Comparison of ENCODE assay signal across 1 cellular context in genomic region chr12:52924764-52925716, GRCh38.
TF ChIP-seq lines count a peak whose summit lies in the region.

No MANE protein-coding gene starts in this region.

TF ChIP-seq in K562, 482 proteins besides CTCF, POLR2A, EP300 and RAD21 (continued from another document and continues in another):
- TF ChIP-seq STAT6 (CRISPR knock-in tag; IDR thresholded peaks at IDR 0.05) (no peak), RBM25 (IDR thresholded peaks at IDR 0.05; ENCODE audit: low read depth, low read length, severe bottlenecking) (peak; percentile 44), ZNF24 (IDR thresholded peaks at IDR 0.05) (no peak), NFATC3 (IDR thresholded peaks at IDR 0.05) (no peak), ZNF398 (CRISPR knock-in tag; IDR thresholded peaks at IDR 0.05) (no peak), RBM34 (IDR thresholded peaks at IDR 0.05; ENCODE audit: borderline replicate concordance, insufficient read depth, low read length) (no peak), PRDM10 (IDR thresholded peaks at IDR 0.05; ENCODE audit: partially characterized antibody) (peak; percentile 28), ZBTB34 (CRISPR knock-in tag; IDR thresholded peaks at IDR 0.05) (no peak), ZNF717 (CRISPR knock-in tag; IDR thresholded peaks at IDR 0.05) (no peak), ZNF583 (CRISPR knock-in tag; IDR thresholded peaks at IDR 0.05) (no peak), ZBTB2 (IDR thresholded peaks at IDR 0.05) (no peak; the same call in 1 of the 2 replicates), CREB3 (tag; conservative IDR thresholded peaks at IDR 0.05; ENCODE audit: low read depth) (no peak), GATAD2A (IDR thresholded peaks at IDR 0.05) (peak; percentile 18; the same call in 1 of the 2 replicates), MCM2 (IDR thresholded peaks at IDR 0.05; ENCODE audit: low read depth) (no peak), ZNF133 (CRISPR knock-in tag; IDR thresholded peaks at IDR 0.05) (no peak), SMAD3 (CRISPR knock-in tag; conservative IDR thresholded peaks at IDR 0.05) (no peak), CHD2 (IDR thresholded peaks at IDR 0.05; ENCODE audit: low read depth, low read length) (no peak), CBX3 (IDR thresholded peaks at IDR 0.05; ENCODE audit: borderline replicate concordance in 1 of 2, low read length in 2 of 2) (no peak; a peak in 1 of 3 replicates), NFRKB (IDR thresholded peaks at IDR 0.05; ENCODE audit: low read depth) (no peak), PURB (CRISPR knock-in tag; IDR thresholded peaks at IDR 0.05; ENCODE audit: low read depth) (no peak)
- TF ChIP-seq, protein P1, sequence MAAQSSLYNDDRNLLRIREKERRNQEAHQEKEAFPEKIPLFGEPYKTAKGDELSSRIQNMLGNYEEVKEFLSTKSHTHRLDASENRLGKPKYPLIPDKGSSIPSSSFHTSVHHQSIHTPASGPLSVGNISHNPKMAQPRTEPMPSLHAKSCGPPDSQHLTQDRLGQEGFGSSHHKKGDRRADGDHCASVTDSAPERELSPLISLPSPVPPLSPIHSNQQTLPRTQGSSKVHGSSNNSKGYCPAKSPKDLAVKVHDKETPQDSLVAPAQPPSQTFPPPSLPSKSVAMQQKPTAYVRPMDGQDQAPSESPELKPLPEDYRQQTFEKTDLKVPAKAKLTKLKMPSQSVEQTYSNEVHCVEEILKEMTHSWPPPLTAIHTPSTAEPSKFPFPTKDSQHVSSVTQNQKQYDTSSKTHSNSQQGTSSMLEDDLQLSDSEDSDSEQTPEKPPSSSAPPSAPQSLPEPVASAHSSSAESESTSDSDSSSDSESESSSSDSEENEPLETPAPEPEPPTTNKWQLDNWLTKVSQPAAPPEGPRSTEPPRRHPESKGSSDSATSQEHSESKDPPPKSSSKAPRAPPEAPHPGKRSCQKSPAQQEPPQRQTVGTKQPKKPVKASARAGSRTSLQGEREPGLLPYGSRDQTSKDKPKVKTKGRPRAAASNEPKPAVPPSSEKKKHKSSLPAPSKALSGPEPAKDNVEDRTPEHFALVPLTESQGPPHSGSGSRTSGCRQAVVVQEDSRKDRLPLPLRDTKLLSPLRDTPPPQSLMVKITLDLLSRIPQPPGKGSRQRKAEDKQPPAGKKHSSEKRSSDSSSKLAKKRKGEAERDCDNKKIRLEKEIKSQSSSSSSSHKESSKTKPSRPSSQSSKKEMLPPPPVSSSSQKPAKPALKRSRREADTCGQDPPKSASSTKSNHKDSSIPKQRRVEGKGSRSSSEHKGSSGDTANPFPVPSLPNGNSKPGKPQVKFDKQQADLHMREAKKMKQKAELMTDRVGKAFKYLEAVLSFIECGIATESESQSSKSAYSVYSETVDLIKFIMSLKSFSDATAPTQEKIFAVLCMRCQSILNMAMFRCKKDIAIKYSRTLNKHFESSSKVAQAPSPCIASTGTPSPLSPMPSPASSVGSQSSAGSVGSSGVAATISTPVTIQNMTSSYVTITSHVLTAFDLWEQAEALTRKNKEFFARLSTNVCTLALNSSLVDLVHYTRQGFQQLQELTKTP (IDR thresholded peaks at IDR 0.05; ENCODE audit: low read depth in 1 of 2, partially characterized antibody in 2 of 2) = no peak
- TF ChIP-seq, protein P2, sequence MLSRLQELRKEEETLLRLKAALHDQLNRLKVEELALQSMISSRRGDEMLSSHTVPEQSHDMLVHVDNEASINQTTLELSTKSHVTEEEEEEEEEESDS (CRISPR knock-in tag; IDR thresholded peaks at IDR 0.05) = no peak
- TF ChIP-seq, protein P3, sequence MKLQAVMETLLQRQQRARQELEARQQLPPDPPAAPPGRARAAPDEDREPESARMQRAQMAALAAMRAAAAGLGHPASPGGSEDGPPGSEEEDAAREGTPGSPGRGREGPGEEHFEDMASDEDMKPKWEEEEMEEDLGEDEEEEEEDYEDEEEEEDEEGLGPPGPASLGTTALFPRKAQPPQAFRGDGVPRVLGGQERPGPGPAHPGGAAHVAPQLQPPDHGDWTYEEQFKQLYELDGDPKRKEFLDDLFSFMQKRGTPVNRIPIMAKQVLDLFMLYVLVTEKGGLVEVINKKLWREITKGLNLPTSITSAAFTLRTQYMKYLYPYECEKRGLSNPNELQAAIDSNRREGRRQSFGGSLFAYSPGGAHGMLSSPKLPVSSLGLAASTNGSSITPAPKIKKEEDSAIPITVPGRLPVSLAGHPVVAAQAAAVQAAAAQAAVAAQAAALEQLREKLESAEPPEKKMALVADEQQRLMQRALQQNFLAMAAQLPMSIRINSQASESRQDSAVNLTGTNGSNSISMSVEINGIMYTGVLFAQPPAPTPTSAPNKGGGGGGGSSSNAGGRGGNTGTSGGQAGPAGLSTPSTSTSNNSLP (IDR thresholded peaks at IDR 0.05; ENCODE audit: borderline replicate concordance, low read depth, low read length) = no peak
- TF ChIP-seq, protein P4, sequence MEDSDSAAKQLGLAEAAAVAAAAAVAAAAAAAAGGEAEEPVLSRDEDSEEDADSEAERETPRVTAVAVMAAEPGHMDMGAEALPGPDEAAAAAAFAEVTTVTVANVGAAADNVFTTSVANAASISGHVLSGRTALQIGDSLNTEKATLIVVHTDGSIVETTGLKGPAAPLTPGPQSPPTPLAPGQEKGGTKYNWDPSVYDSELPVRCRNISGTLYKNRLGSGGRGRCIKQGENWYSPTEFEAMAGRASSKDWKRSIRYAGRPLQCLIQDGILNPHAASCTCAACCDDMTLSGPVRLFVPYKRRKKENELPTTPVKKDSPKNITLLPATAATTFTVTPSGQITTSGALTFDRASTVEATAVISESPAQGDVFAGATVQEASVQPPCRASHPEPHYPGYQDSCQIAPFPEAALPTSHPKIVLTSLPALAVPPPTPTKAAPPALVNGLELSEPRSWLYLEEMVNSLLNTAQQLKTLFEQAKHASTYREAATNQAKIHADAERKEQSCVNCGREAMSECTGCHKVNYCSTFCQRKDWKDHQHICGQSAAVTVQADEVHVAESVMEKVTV (CRISPR knock-in tag; IDR thresholded peaks at IDR 0.05) = no peak
- TF ChIP-seq, protein P5, sequence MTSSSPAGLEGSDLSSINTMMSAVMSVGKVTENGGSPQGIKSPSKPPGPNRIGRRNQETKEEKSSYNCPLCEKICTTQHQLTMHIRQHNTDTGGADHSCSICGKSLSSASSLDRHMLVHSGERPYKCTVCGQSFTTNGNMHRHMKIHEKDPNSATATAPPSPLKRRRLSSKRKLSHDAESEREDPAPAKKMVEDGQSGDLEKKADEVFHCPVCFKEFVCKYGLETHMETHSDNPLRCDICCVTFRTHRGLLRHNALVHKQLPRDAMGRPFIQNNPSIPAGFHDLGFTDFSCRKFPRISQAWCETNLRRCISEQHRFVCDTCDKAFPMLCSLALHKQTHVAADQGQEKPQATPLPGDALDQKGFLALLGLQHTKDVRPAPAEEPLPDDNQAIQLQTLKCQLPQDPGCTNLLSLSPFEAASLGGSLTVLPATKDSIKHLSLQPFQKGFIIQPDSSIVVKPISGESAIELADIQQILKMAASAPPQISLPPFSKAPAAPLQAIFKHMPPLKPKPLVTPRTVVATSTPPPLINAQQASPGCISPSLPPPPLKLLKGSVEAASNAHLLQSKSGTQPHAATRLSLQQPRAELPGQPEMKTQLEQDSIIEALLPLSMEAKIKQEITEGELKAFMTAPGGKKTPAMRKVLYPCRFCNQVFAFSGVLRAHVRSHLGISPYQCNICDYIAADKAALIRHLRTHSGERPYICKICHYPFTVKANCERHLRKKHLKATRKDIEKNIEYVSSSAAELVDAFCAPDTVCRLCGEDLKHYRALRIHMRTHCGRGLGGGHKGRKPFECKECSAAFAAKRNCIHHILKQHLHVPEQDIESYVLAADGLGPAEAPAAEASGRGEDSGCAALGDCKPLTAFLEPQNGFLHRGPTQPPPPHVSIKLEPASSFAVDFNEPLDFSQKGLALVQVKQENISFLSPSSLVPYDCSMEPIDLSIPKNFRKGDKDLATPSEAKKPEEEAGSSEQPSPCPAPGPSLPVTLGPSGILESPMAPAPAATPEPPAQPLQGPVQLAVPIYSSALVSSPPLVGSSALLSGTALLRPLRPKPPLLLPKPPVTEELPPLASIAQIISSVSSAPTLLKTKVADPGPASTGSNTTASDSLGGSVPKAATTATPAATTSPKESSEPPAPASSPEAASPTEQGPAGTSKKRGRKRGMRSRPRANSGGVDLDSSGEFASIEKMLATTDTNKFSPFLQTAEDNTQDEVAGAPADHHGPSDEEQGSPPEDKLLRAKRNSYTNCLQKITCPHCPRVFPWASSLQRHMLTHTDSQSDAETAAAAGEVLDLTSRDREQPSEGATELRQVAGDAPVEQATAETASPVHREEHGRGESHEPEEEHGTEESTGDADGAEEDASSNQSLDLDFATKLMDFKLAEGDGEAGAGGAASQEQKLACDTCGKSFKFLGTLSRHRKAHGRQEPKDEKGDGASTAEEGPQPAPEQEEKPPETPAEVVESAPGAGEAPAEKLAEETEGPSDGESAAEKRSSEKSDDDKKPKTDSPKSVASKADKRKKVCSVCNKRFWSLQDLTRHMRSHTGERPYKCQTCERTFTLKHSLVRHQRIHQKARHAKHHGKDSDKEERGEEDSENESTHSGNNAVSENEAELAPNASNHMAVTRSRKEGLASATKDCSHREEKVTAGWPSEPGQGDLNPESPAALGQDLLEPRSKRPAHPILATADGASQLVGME (CRISPR knock-in tag; IDR thresholded peaks at IDR 0.05) = no peak
